ENCODE assay signal across 21 cellular contexts in the genomic region with DNA sequence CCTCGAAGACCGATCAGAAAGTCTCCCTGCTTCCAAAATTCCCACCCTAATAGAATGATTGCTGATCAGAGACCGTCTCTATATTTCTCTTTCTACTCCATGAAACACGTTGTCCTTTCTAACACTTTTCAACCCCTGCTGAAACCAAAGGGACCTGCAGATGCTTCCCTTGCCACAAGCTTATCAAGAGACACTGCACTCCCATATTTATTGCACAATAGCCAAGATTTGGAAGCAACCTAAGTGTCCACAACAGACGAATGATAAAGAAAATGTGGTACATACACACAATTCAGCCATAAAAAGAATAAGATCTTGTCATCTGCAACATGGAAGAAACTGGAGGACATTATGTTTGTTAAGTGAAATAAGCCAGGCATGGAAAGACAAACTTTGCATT.
"Had no signal": no experiment of that assay in that cellular context is flagged by ENCODE, and none has a peak within 500 bp of the region (broad histone marks: within the 10 kb centered on the region; RNA-seq: fewer than 3 reads in every experiment).

No MANE protein-coding gene starts in this region.

- DNase-seq: activated CD4-positive, alpha-beta memory T cell treated with anti-CD3 and anti-CD28 coated beads for 36 hours; activated CD4-positive, alpha-beta T cell treated with anti-CD3 and anti-CD28 coated beads for 48 hours; activated CD4-positive, CD25-positive, alpha-beta regulatory T cell treated with anti-CD3 and anti-CD28 coated beads, Interleukin-2, amount 50 U/mL, for 72 hours; activated CD8-positive, alpha-beta memory T cell treated with anti-CD3 and anti-CD28 coated beads for 24 hours; activated effector memory CD4-positive, alpha-beta T cell treated with anti-CD3 and anti-CD28 coated beads, Interleukin-2, amount 50 U/mL, for 16 hours; activated naive CD4-positive, alpha-beta T cell treated with Interleukin-2 at 50 U/mL for 16 hours; activated naive CD8-positive, alpha-beta T cell treated with anti-CD3 and anti-CD28 coated beads, Interleukin-2, amount 50 U/mL, for 24 hours; activated T-cell treated with anti-CD3 and anti-CD28 coated beads, Interleukin-2, amount 50 U/mL, for 4 hours; amygdala; MG63; MV-4-11; NCI-H1092 treated with DMSO at 0.1 percent for 48 hours; NCI-H1417 treated with DMSO at 0.1 percent for 48 hours; NCI-H187; NCI-H2081; NCI-H510A treated with DMSO at 0.1 percent for 48 hours; NCI-H69; NK-92 treated with Interleukin-12 subunit alpha and Interleukin-12 subunit beta, amount 100 ng/mL, for 24 hours; SHP77 treated with DMSO at 0.1 percent for 48 hours had no signal

- H3K4me3 ChIP-seq: MG63 had no signal

- H3K27me3 ChIP-seq: MG63 had no signal

- H3K9me3 ChIP-seq: MG63 had no signal

- ATAC-seq: activated naive CD4-positive, alpha-beta T cell treated with anti-CD3 and anti-CD28 coated beads, Interleukin-2, amount 50 U/mL, for 72 hours; activated naive CD8-positive, alpha-beta T cell treated with anti-CD3 and anti-CD28 coated beads, Interleukin-2, amount 50 U/mL, for 24 hours; activated T-cell treated with anti-CD3 and anti-CD28 coated beads, Interleukin-2, amount 50 U/mL, for 4 hours; WTC11 had no signal

- H3K36me3 ChIP-seq: MG63 had no signal
